In genomic region chr13:22114630-22115311, GRCh38 we compare ENCODE assay signal across 11 cellular contexts.
DNase-seq lines count a peak whose midpoint lies in the region; ATAC-seq, FAIRE-seq and TF ChIP-seq lines count a peak whose summit lies in the region.
"Had no signal": no experiment of that assay in that cellular context is flagged by ENCODE, and none has a peak within 500 bp of the region (broad histone marks: within the 10 kb centered on the region; RNA-seq: fewer than 3 reads in every experiment).

No MANE protein-coding gene starts in this region.

- no peak overlapping the region for H3K4me3 ChIP-seq in astrocyte (ENCODE audit: insufficient read depth, low read depth, low read length)
- H3K4me3 ChIP-seq: tibial nerve had no signal

- ATAC-seq in GM21737 (IDR thresholded peaks at IDR 0.05; ENCODE audit: unreplicated experiment) = peak; percentile 87

- no peak overlapping the region for H3K4me3 Mint-ChIP-seq in astrocyte (ENCODE audit: unreplicated experiment)

- H3K9ac ChIP-seq in astrocyte (ENCODE audit: low read length) = no peak overlapping the region

- H3K9me3 Mint-ChIP-seq in astrocyte (ENCODE audit: unreplicated experiment) = peaks cover 2% of the 10 kb centered on the region

- no peaks in the 10 kb centered on the region for H3K27me3 Mint-ChIP-seq in astrocyte (ENCODE audit: low read depth, unreplicated experiment)

- no peak overlapping the region for H2AFZ ChIP-seq in astrocyte (ENCODE audit: low read depth, low read length)

- intact Hi-C loops in posterior cingulate gyrus (cut with DNase I) = no loop called here

- H4K20me1 ChIP-seq in astrocyte (ENCODE audit: insufficient read depth, low read length) = no peaks in the 10 kb centered on the region

- no peaks in the 10 kb centered on the region for H3K36me3 ChIP-seq in astrocyte (ENCODE audit: insufficient read depth, low read length)
- H3K36me3 ChIP-seq: tibial nerve had no signal

- H3K79me2 ChIP-seq in astrocyte (ENCODE audit: insufficient read depth, low read length) = no peaks in the 10 kb centered on the region

- H3K36me3 Mint-ChIP-seq in astrocyte (ENCODE audit: low read depth, unreplicated experiment) = no peaks in the 10 kb centered on the region

- H3K27ac Mint-ChIP-seq in astrocyte (ENCODE audit: unreplicated experiment) = peak overlapping the region; percentile 68

- DNase-seq in activated CD4-positive, alpha-beta T cell treated with anti-CD3 and anti-CD28 coated beads for 4 hours = peak; percentile 27 to 29
- no peak for DNase-seq in activated CD4-positive, alpha-beta T cell treated with anti-CD3 and anti-CD28 coated beads, Interleukin-2, amount 50 U/mL, for 48 hours
- DNase-seq in KG1 (lab: John Stamatoyannopoulos, UW) (peak; percentile 74), astrocyte (ENCODE audit: low read depth) (no peak), NCI-H2227 (lab: John Stamatoyannopoulos, UW; ENCODE audit: unreplicated experiment) (no peak), NCI-H146 treated with DMSO at 0.1 percent for 48 hours (lab: John Stamatoyannopoulos, UW; ENCODE audit: unreplicated experiment) (no peak), posterior cingulate gyrus (no peak)

- peaks cover 11% of the 10 kb centered on the region for H3K4me1 Mint-ChIP-seq in astrocyte (ENCODE audit: low read depth, unreplicated experiment)

- no peak overlapping the region for H3K27ac ChIP-seq in astrocyte (ENCODE audit: low read depth, low read length)
- H3K27ac ChIP-seq: tibial nerve, VCaP had no signal

- no peaks in the 10 kb centered on the region for H3K27me3 ChIP-seq in astrocyte (ENCODE audit: insufficient read depth, low read length)
- H3K27me3 ChIP-seq: tibial nerve had no signal

- H3K4me2 ChIP-seq in astrocyte (ENCODE audit: low read length) = no peak overlapping the region

- no peaks in the 10 kb centered on the region for H3K4me1 ChIP-seq in astrocyte (ENCODE audit: insufficient read depth, low read length)

- peaks cover 5% of the 10 kb centered on the region for H3K9me3 ChIP-seq in astrocyte (ENCODE audit: insufficient read depth, low read depth, low read length)
- H3K9me3 ChIP-seq: tibial nerve had no signal

- no peak for FAIRE-seq in astrocyte (lab: Jason Lieb, UNC)
- FAIRE-seq: islet of Langerhans had no signal

- no peak for TF ChIP-seq CTCF in astrocyte (IDR thresholded peaks at IDR 0.05; ENCODE audit: insufficient read depth, low read depth, low read length)

Comparison
In these comparisons a context has a peak if more than half of its experiments do, and no peak if none do; other contexts are left out.
1. DNase-seq: peak in activated CD4-positive, alpha-beta T cell treated with anti-CD3 and anti-CD28 coated beads for 4 hours (2 of 2) and KG1 (single experiment); none in activated CD4-positive, alpha-beta T cell treated with anti-CD3 and anti-CD28 coated beads, Interleukin-2, amount 50 U/mL, for 48 hours (0 of 2), astrocyte (single experiment), NCI-H2227 (single experiment), NCI-H146 treated with DMSO at 0.1 percent for 48 hours (single experiment) and posterior cingulate gyrus (0 of 10).